ENCODE assay signal across 8 cellular contexts in genomic region chr1:45014403-45015028, GRCh38. TPM values are rescaled to one million over a fixed set of nuclear protein-coding genes. Genes with fewer than 3 reads are reported as not detected.
DNase-seq lines count a peak whose midpoint lies in the region; ATAC-seq and TF ChIP-seq lines count a peak whose summit lies in the region.

No MANE protein-coding gene starts in this region.

- peak; percentile 70 to 88 (median 82) for DNase-seq in CD4-positive, CD25-positive, alpha-beta regulatory T cell
- DNase-seq in HT-29 (ENCODE audit: low spot score) (peak; percentile 88), NOMO-1 (lab: John Stamatoyannopoulos, UW; ENCODE audit: unreplicated experiment in 2 of 2) (peak; percentile 24 to 48), endodermal cell (peak; percentile 96), mucosa of descending colon (peak; percentile 62 to 88 (median 78))
- peak in 2 of 3 experiments; percentile 53 to 57 for DNase-seq in activated CD8-positive, alpha-beta memory T cell treated with anti-CD3 and anti-CD28 coated beads for 48 hours (ENCODE audit: low read depth in 2 of 3, low spot score in 2 of 3)
- peak; percentile 57 to 66 for DNase-seq in stimulated activated CD8-positive, alpha-beta memory T cell treated with anti-CD3 and anti-CD28 coated beads, Interleukin-4, amount 100 ng/mL, for 4 hours (ENCODE audit: low read depth in 2 of 2, low spot score in 1 of 2)

- H3K27me3 ChIP-seq in CD4-positive, CD25-positive, alpha-beta regulatory T cell (ENCODE audit: control insufficient read depth, insufficient read depth, low read length): no peaks in the 10 kb centered on the region
- H3K27me3 ChIP-seq in endodermal cell (ENCODE audit: control insufficient read depth, insufficient read depth, low read length, poor library complexity, severe bottlenecking): no peaks in the 10 kb centered on the region

- H3K9me3 Mint-ChIP-seq in CD4-positive, CD25-positive, alpha-beta regulatory T cell: no peaks in the 10 kb centered on the region
- H3K9me3 Mint-ChIP-seq in endodermal cell: no peaks in the 10 kb centered on the region

- no peaks in the 10 kb centered on the region for H3K9me3 ChIP-seq in CD4-positive, CD25-positive, alpha-beta regulatory T cell (ENCODE audit: control insufficient read depth in 2 of 2, low read length in 2 of 2)
- H3K9me3 ChIP-seq in endodermal cell (ENCODE audit: control insufficient read depth, low read length) (no peaks in the 10 kb centered on the region), mucosa of descending colon (no peaks in the 10 kb centered on the region)

- peak overlapping the region; percentile 64 to 91 (median 78) for H3K4me3 Mint-ChIP-seq in CD4-positive, CD25-positive, alpha-beta regulatory T cell
- H3K4me3 Mint-ChIP-seq in endodermal cell: no peak overlapping the region

- H3K27me3 Mint-ChIP-seq in CD4-positive, CD25-positive, alpha-beta regulatory T cell: no peaks in the 10 kb centered on the region
- no peaks in the 10 kb centered on the region for H3K27me3 Mint-ChIP-seq in endodermal cell (ENCODE audit: insufficient read depth)

- H3K4me1 Mint-ChIP-seq in CD4-positive, CD25-positive, alpha-beta regulatory T cell: peaks cover 6 to 50% (median 27%) of the 10 kb centered on the region in 4 donors
- H3K4me1 Mint-ChIP-seq in endodermal cell: peaks cover 22% of the 10 kb centered on the region

- H3K9ac ChIP-seq in endodermal cell (ENCODE audit: extremely low read depth, low read length, poor library complexity, severe bottlenecking): no peak overlapping the region

- ATAC-seq in CD4-positive, CD25-positive, alpha-beta regulatory T cell (ENCODE audit: low read depth in 2 of 2): peak; percentile 22 to 27
- ATAC-seq in mucosa of descending colon: peak; percentile 11
- no peak for ATAC-seq in esophagus mucosa

- H3K4me3 ChIP-seq in CD4-positive, CD25-positive, alpha-beta regulatory T cell (ENCODE audit: low read depth, low read length): no peak overlapping the region
- H3K4me3 ChIP-seq in endodermal cell (ENCODE audit: low read length) (peak overlapping the region; percentile 24), mucosa of descending colon (no peak overlapping the region)

- peak overlapping the region; percentile 78 to 90 (median 84) for H3K27ac Mint-ChIP-seq in CD4-positive, CD25-positive, alpha-beta regulatory T cell
- peak overlapping the region; percentile 83 for H3K27ac Mint-ChIP-seq in endodermal cell

- TF ChIP-seq CTCF in endodermal cell (conservative IDR thresholded peaks at IDR 0.05) (peak; percentile 87), mucosa of descending colon (IDR thresholded peaks at IDR 0.05) (peak; percentile 73)

- H3K4me1 ChIP-seq in CD4-positive, CD25-positive, alpha-beta regulatory T cell (ENCODE audit: control insufficient read depth, insufficient read depth, low read length, poor library complexity, severe bottlenecking): peaks cover 43% of the 10 kb centered on the region
- H3K4me1 ChIP-seq in endodermal cell (ENCODE audit: control insufficient read depth, insufficient read depth, low read length) (peaks cover 10% of the 10 kb centered on the region), mucosa of descending colon (ENCODE audit: low read depth) (peaks cover 26% of the 10 kb centered on the region)

- peaks cover 2% of the 10 kb centered on the region for H3K36me3 ChIP-seq in CD4-positive, CD25-positive, alpha-beta regulatory T cell (ENCODE audit: control insufficient read depth, insufficient read depth, low read length)
- H3K36me3 ChIP-seq in endodermal cell (ENCODE audit: control insufficient read depth, insufficient read depth, low read length) (peaks cover 35% of the 10 kb centered on the region), mucosa of descending colon (ENCODE audit: low read depth) (no peaks in the 10 kb centered on the region)

- 69 to 87% methylated on average over 5 to 6 of the region's 6 CpGs for WGBS in endodermal cell (ENCODE audit: insufficient coverage in 1 of 2, insufficient read length in 1 of 2), 2 experiments

- peaks cover 6% of the 10 kb centered on the region for H3K36me3 Mint-ChIP-seq in CD4-positive, CD25-positive, alpha-beta regulatory T cell
- peaks cover 19% of the 10 kb centered on the region for H3K36me3 Mint-ChIP-seq in endodermal cell (ENCODE audit: low read depth)

- intact Hi-C loops in mucosa of descending colon (cut with DNase I, micrococcal nuclease): loop anchor here (2.0 to 10.0 kb wide), 4 partner anchors 218 to 288 kb away; no protein-coding TSS in a partner anchor

- no peak overlapping the region for H3K27ac ChIP-seq in CD4-positive, CD25-positive, alpha-beta regulatory T cell (ENCODE audit: insufficient read depth, low read length, poor library complexity, severe bottlenecking)
- no peak overlapping the region for H3K27ac ChIP-seq in endodermal cell (ENCODE audit: low read depth, low read length)

RNA-seq across cellular contexts. Expression of gene UROD, which starts 2.5 kb away (rescaled TPM):
- total RNA-seq in CD4-positive, CD25-positive, alpha-beta regulatory T cell: 49.5 TPM
- polyA plus RNA-seq in CD4-positive, CD25-positive, alpha-beta regulatory T cell: 10 to 100 TPM; 72.7 to 93.6 (median 82.5) TPM
- 98.8 and 105 TPM in 2 replicates for total RNA-seq in HT-29 (2014; rRNA removed; shearing (Covaris generic))
- 100 to 1,000 TPM in 1 of 2 donors, 10 to 100 TPM in 1; 86.8 to 107 TPM for total RNA-seq in endodermal cell
- polyA plus RNA-seq in endodermal cell (2013, experiment 1 of 2): 58.4 TPM
- polyA plus RNA-seq in endodermal cell (2013, experiment 2 of 2): 55.5 TPM
- 10 to 100 TPM; 44.8 to 69.8 (median 51.3) TPM for total RNA-seq in mucosa of descending colon
- 47.5 TPM for total RNA-seq in esophagus mucosa

RNA-seq across cellular contexts. Expression of gene HECTD3, which starts 3.4 kb away (rescaled TPM):
- total RNA-seq in CD4-positive, CD25-positive, alpha-beta regulatory T cell: 58.4 TPM
- 10 to 100 TPM; 24.2 to 31.0 (median 27.5) TPM for polyA plus RNA-seq in CD4-positive, CD25-positive, alpha-beta regulatory T cell
- 23.1 and 23.6 TPM in 2 replicates for total RNA-seq in HT-29 (2014; rRNA removed; shearing (Covaris generic))
- total RNA-seq in endodermal cell: 10 to 100 TPM; 33.2 to 43.7 TPM
- 26.1 TPM for polyA plus RNA-seq in endodermal cell (2013, experiment 1 of 2)
- polyA plus RNA-seq in endodermal cell (2013, experiment 2 of 2): 24.2 TPM
- total RNA-seq in mucosa of descending colon: 100 to 1,000 TPM in 2 of 3 donors, 10 to 100 TPM in 1; 78.0 to 143 (median 108) TPM
- total RNA-seq in esophagus mucosa: 22.6 TPM

RNA-seq across cellular contexts. Expression of gene EIF2B3, which starts 28.1 kb away (rescaled TPM):
- 11.8 TPM for total RNA-seq in CD4-positive, CD25-positive, alpha-beta regulatory T cell
- 10 to 100 TPM; 13.5 to 20.3 (median 16.2) TPM for polyA plus RNA-seq in CD4-positive, CD25-positive, alpha-beta regulatory T cell
- total RNA-seq in HT-29 (2014; rRNA removed; shearing (Covaris generic)): 13.1 and 14.6 TPM in 2 replicates
- total RNA-seq in endodermal cell (10 to 100 TPM; 24.2 to 27.2 TPM), mucosa of descending colon (10 to 100 TPM; 11.1 to 19.8 (median 15.7) TPM), esophagus mucosa (22.0 TPM)
- polyA plus RNA-seq in endodermal cell (2013, experiment 1 of 2): 27.4 TPM
- 24.6 TPM for polyA plus RNA-seq in endodermal cell (2013, experiment 2 of 2)

Comparison
In these comparisons a context has a peak if more than half of its experiments do, and no peak if none do; other contexts are left out.
1. DNase-seq: peak in every context shown above with its lines; median percentile 96 in endodermal cell; 88 in HT-29; 82 in CD4-positive, CD25-positive, alpha-beta regulatory T cell; 78 in mucosa of descending colon; 62 in stimulated activated CD8-positive, alpha-beta memory T cell treated with anti-CD3 and anti-CD28 coated beads, Interleukin-4, amount 100 ng/mL, for 4 hours; 55 in activated CD8-positive, alpha-beta memory T cell treated with anti-CD3 and anti-CD28 coated beads for 48 hours; 36 in NOMO-1.